In genomic region chr12:94553130-94553519, GRCh38 we compare ENCODE assay signal across 12 cellular contexts.
DNase-seq lines count a peak whose midpoint lies in the region; ATAC-seq and TF ChIP-seq lines count a peak whose summit lies in the region.
"Had no signal": no experiment of that assay in that cellular context is flagged by ENCODE, and none has a peak within 500 bp of the region (broad histone marks: within the 10 kb centered on the region; RNA-seq: fewer than 3 reads in every experiment).

No MANE protein-coding gene starts in this region.

- no TSS peak for BruUV-seq in IMR-90 (replicated peaks; lab: Mats Ljungman, UMichigan)

- no peak overlapping the region for H3K56ac ChIP-seq in IMR-90 (ENCODE audit: extremely low read depth, insufficient read depth, low read length)

- H2AK9ac ChIP-seq in IMR-90 (replicated peaks; ENCODE audit: low read depth, low read length, poor library complexity), result no peak overlapping the region

- no peak overlapping the region for H4K8ac ChIP-seq in IMR-90 (ENCODE audit: low read depth in 2 of 2, low read length in 2 of 2)

- no peak overlapping the region for H2AFZ ChIP-seq in IMR-90 (replicated peaks; ENCODE audit: low read length, poor library complexity)

- H3K79me1 ChIP-seq in IMR-90 (ENCODE audit: low read depth in 1 of 2, low read length in 2 of 2), result no peaks in the 10 kb centered on the region

- H2BK5ac ChIP-seq in IMR-90 (ENCODE audit: low read depth, low read length, poor library complexity, severe bottlenecking), result no peak overlapping the region

- no peak overlapping the region for H3K18ac ChIP-seq in IMR-90 (ENCODE audit: low read depth, low read length)

- no peak overlapping the region for H3K27ac ChIP-seq in IMR-90 (ENCODE audit: insufficient read depth, low read length)

- no peak overlapping the region for H3K9ac ChIP-seq in IMR-90 (ENCODE audit: low read depth, low read length)

- no peak for TF ChIP-seq RAD21 in IMR-90 (IDR thresholded peaks at IDR 0.05; ENCODE audit: low read length)

- no peak overlapping the region for H2BK120ac ChIP-seq in IMR-90 (ENCODE audit: low read depth, low read length)

- no CpG with 5 or more reads among the region's 6 CpGs for WGBS in IMR-90 (ENCODE audit: extremely low coverage in 2 of 2, insufficient read length in 1 of 2), 2 experiments

- no peak overlapping the region for H2BK15ac ChIP-seq in IMR-90 (ENCODE audit: low read depth, low read length)

- in situ Hi-C loops in IMR-90 (cut with MboI; ENCODE audit: low sequenced_read_pairs), result no loop called here

- H2AK5ac ChIP-seq in IMR-90 (ENCODE audit: low read depth, low read length), result no peak overlapping the region

- no peaks in the 10 kb centered on the region for H3K36me3 ChIP-seq in IMR-90 (ENCODE audit: control insufficient read depth, insufficient read depth, low read length)

- POLR2A ChIA-PET in IMR-90 (lab: Charles Lee; ENCODE audit: unreplicated experiment), result no interaction called here

- H2BK20ac ChIP-seq in IMR-90 (ENCODE audit: low read depth, low read length), result no peak overlapping the region

- H3K23ac ChIP-seq in IMR-90 (ENCODE audit: low read depth, low read length), result no peak overlapping the region

- TF ChIP-seq POLR2A in IMR-90 (IDR thresholded peaks at IDR 0.05; ENCODE audit: low read depth, low read length), result no peak

- H3K4me3 ChIP-seq in IMR-90 (ENCODE audit: insufficient read depth, low read depth, low read length) (no peak overlapping the region), cardiac fibroblast (replicated peaks in 1 of 2; ENCODE audit: low read depth in 2 of 2, low read length in 2 of 2) (no peak overlapping the region)

- H3K9me1 ChIP-seq in IMR-90 (ENCODE audit: insufficient read depth, low read length), result no peaks in the 10 kb centered on the region

- no peak overlapping the region for H3K4ac ChIP-seq in IMR-90 (ENCODE audit: low read depth, low read length)

- intact Hi-C loops in IMR-90 (cut with micrococcal nuclease), result loop anchor here (10.0 kb wide), 1 partner anchor 1282 kb away; no protein-coding TSS in a partner anchor

- CTCF ChIA-PET in IMR-90 (lab: Yijun Ruan, JAX), result no interaction called here

- no peaks in the 10 kb centered on the region for H3K4me1 ChIP-seq in IMR-90 (ENCODE audit: control insufficient read depth, insufficient read depth, low read length)

- H4K20me1 ChIP-seq in IMR-90 (ENCODE audit: insufficient read depth, low read length), result no peaks in the 10 kb centered on the region

- H3K27me3 ChIP-seq in IMR-90 (ENCODE audit: control insufficient read depth, insufficient read depth, low read length), result no peaks in the 10 kb centered on the region; the same call in 1 of the 2 replicates

- H3K4me2 ChIP-seq in IMR-90 (ENCODE audit: low read depth, low read length), result no peak overlapping the region

- H4K5ac ChIP-seq in IMR-90 (ENCODE audit: low read depth, low read length), result no peak overlapping the region

- H3K9me3 ChIP-seq in IMR-90 (ENCODE audit: control insufficient read depth, insufficient read depth, low read length), result peaks cover 2% of the 10 kb centered on the region; the same call in 1 of the 2 replicates

- TF ChIP-seq CTCF in IMR-90 (conservative IDR thresholded peaks at IDR 0.05; ENCODE audit: low read depth, low read length) (no peak), cardiac fibroblast (IDR thresholded peaks at IDR 0.05; ENCODE audit: low read depth, low read length) (no peak)

- no peak overlapping the region for H3K14ac ChIP-seq in IMR-90 (replicated peaks; ENCODE audit: low read depth, low read length)

- H4K91ac ChIP-seq in IMR-90 (ENCODE audit: insufficient read depth, low read depth, low read length), result no peak overlapping the region

- dilution Hi-C loops in IMR-90 (cut with HindIII; ENCODE audit: low sequenced_read_pairs, unreplicated experiment), result no loop called here

- DNase-seq in A172 (ENCODE audit: low spot score) (peak; percentile 53), IMR-90 (peak; percentile 43), cardiac fibroblast (ENCODE audit: low read depth in 2 of 2) (peak; percentile 85 to 96), iris pigment epithelial cell (ENCODE audit: low read depth) (peak; percentile 87), NCI-H446 (lab: John Stamatoyannopoulos, UW) (no peak), NCI-H187 treated with DMSO at 0.1 percent for 48 hours (lab: John Stamatoyannopoulos, UW) (no peak), cortex of kidney (lab: John Stamatoyannopoulos, UW) (no peak)
- DNase-seq: activated T-cell treated with anti-CD3 and anti-CD28 coated beads for 4 hours; cerebellar nuclear complex; NCI-H146; stimulated activated CD4-positive, alpha-beta T cell treated with anti-CD3 and anti-CD28 coated beads, Interleukin-2, amount 100 ng/mL, for 48 hours had no signal

- ATAC-seq in IMR-90 (ENCODE audit: low read depth) (no peak), GM21390 (IDR thresholded peaks at IDR 0.05; ENCODE audit: unreplicated experiment) (no peak)

TF ChIP-seq in IMR-90, 13 proteins besides CTCF, POLR2A, EP300 and RAD21:
- TF ChIP-seq CHD1 (IDR thresholded peaks at IDR 0.05; ENCODE audit: low read depth, low read length), result no peak
- TF ChIP-seq MXI1 (IDR thresholded peaks at IDR 0.05; ENCODE audit: borderline replicate concordance, low read depth, low read length), result no peak
- no peak for TF ChIP-seq SMC3 (IDR thresholded peaks at IDR 0.05; ENCODE audit: low read depth, low read length)
- no peak for TF ChIP-seq NFE2L2 (IDR thresholded peaks at IDR 0.05; ENCODE audit: low read depth, low read length)
- TF ChIP-seq MAZ (IDR thresholded peaks at IDR 0.05; ENCODE audit: borderline replicate concordance, low read depth, low read length), result no peak
- no peak for TF ChIP-seq RCOR1 (IDR thresholded peaks at IDR 0.05; ENCODE audit: insufficient replicate concordance, low read length)
- TF ChIP-seq USF2 (IDR thresholded peaks at IDR 0.05; ENCODE audit: low read depth, low read length), result no peak
- TF ChIP-seq RFX5 (IDR thresholded peaks at IDR 0.05; ENCODE audit: low read depth, low read length), result no peak
- no peak for TF ChIP-seq BHLHE40 (IDR thresholded peaks at IDR 0.05; ENCODE audit: low read depth, low read length)
- no peak for TF ChIP-seq MAFK (IDR thresholded peaks at IDR 0.05; ENCODE audit: low read depth, low read length)
- TF ChIP-seq CEBPB (IDR thresholded peaks at IDR 0.05; ENCODE audit: low read depth, low read length), result no peak

Comparison
In these comparisons a context has a peak if more than half of its experiments do, and no peak if none do; other contexts are left out.
1. DNase-seq: peak in A172 (single experiment), IMR-90 (single experiment), cardiac fibroblast (2 of 2) and iris pigment epithelial cell (single experiment); none in NCI-H446 (0 of 2), NCI-H187 treated with DMSO at 0.1 percent for 48 hours (single experiment) and cortex of kidney (single experiment).